ENCODE assay signal across 8 cellular contexts in genomic region chr5:9544056-9544455, GRCh38. TPM values are rescaled to one million over a fixed set of nuclear protein-coding genes. Genes with fewer than 3 reads are reported as not detected.
DNase-seq lines count a peak whose midpoint lies in the region; ATAC-seq lines count a peak whose summit lies in the region.

No MANE protein-coding gene starts in this region.

- peak; percentile 68 for DNase-seq in NCI-H510A treated with DMSO at 0.1 percent for 48 hours (lab: John Stamatoyannopoulos, UW)
- DNase-seq in NCI-H510A (lab: John Stamatoyannopoulos, UW): no peak
- no peak for DNase-seq in activated CD4-positive, alpha-beta memory T cell treated with anti-CD3 and anti-CD28 coated beads for 36 hours
- no peak for DNase-seq in immature natural killer cell
- DNase-seq in NCI-H226: no peak
- no peak for DNase-seq in dermis blood vessel endothelial cell

- H3K9ac ChIP-seq in stomach smooth muscle (ENCODE audit: low read length in 2 of 2): peak overlapping the region in 1 of 2 donors; percentile 38

- POLR2A ChIA-PET in activated CD4-positive, alpha-beta memory T cell treated with anti-CD3 and anti-CD28 coated beads for 36 hours (lab: Charles Lee): no interaction called here

- H3K4me1 Mint-ChIP-seq in activated CD4-positive, alpha-beta memory T cell treated with anti-CD3 and anti-CD28 coated beads for 36 hours (ENCODE audit: low read depth): peaks cover 7% of the 10 kb centered on the region
- H3K4me1 Mint-ChIP-seq in immature natural killer cell: peaks cover 9 to 13% of the 10 kb centered on the region in 2 donors

- no peaks in the 10 kb centered on the region for H3K9me3 ChIP-seq in stomach smooth muscle (ENCODE audit: control insufficient read depth in 2 of 2, low read length in 2 of 2)

- peak overlapping the region; percentile 71 for H3K4me3 Mint-ChIP-seq in activated CD4-positive, alpha-beta memory T cell treated with anti-CD3 and anti-CD28 coated beads for 36 hours
- peak overlapping the region; percentile 6 to 82 (median 61) for H3K4me3 Mint-ChIP-seq in immature natural killer cell

- intact Hi-C loops in activated CD4-positive, alpha-beta memory T cell treated with anti-CD3 and anti-CD28 coated beads for 36 hours (cut with micrococcal nuclease): loop anchor here (1.0 to 5.0 kb wide), 2 partner anchors 182 to 1617 kb away; no protein-coding TSS in a partner anchor

- H3K27me3 ChIP-seq in stomach smooth muscle (ENCODE audit: control insufficient read depth in 1 of 2, insufficient read depth in 2 of 2, low read length in 2 of 2): peaks cover 0 to 2% of the 10 kb centered on the region in 2 donors

- peak overlapping the region; percentile 77 to 78 for H3K4me3 ChIP-seq in stomach smooth muscle (ENCODE audit: low read length in 2 of 2)

- no peak overlapping the region for H3K27ac Mint-ChIP-seq in activated CD4-positive, alpha-beta memory T cell treated with anti-CD3 and anti-CD28 coated beads for 36 hours
- H3K27ac Mint-ChIP-seq in immature natural killer cell: no peak overlapping the region

- CTCF ChIA-PET in activated CD4-positive, alpha-beta memory T cell treated with anti-CD3 and anti-CD28 coated beads for 36 hours (lab: Charles Lee): interaction anchor here (0.7 to 2.6 kb wide), 5 partner anchors 15 to 185 kb away, joined by 3 to 11 read pairs (median 3); no protein-coding TSS in a partner anchor

- H3K36me3 ChIP-seq in stomach smooth muscle (ENCODE audit: control insufficient read depth in 2 of 2, insufficient read depth in 2 of 2, low read length in 2 of 2): no peaks in the 10 kb centered on the region

- H3K27me3 Mint-ChIP-seq in activated CD4-positive, alpha-beta memory T cell treated with anti-CD3 and anti-CD28 coated beads for 36 hours: peaks cover 13% of the 10 kb centered on the region
- peaks cover 2 to 13% (median 7%) of the 10 kb centered on the region in 3 donors for H3K27me3 Mint-ChIP-seq in immature natural killer cell (ENCODE audit: low read depth in 3 of 3)

- H3K9me3 Mint-ChIP-seq in activated CD4-positive, alpha-beta memory T cell treated with anti-CD3 and anti-CD28 coated beads for 36 hours: no peaks in the 10 kb centered on the region
- H3K9me3 Mint-ChIP-seq in immature natural killer cell: peaks cover 0 to 25% (median 1%) of the 10 kb centered on the region in 6 donors

- no peaks in the 10 kb centered on the region for H3K36me3 Mint-ChIP-seq in activated CD4-positive, alpha-beta memory T cell treated with anti-CD3 and anti-CD28 coated beads for 36 hours
- H3K36me3 Mint-ChIP-seq in immature natural killer cell: no peaks in the 10 kb centered on the region

- no peak for ATAC-seq in HG02610 (IDR thresholded peaks at IDR 0.05; ENCODE audit: unreplicated experiment)

- H3K27ac ChIP-seq in stomach smooth muscle (ENCODE audit: low read length): no peak overlapping the region

- peaks cover 28% of the 10 kb centered on the region for H3K4me1 ChIP-seq in stomach smooth muscle (ENCODE audit: control insufficient read depth, insufficient read depth, low read length)

RNA-seq across cellular contexts. Expression of gene SEMA5A, which starts 1.8 kb away (rescaled TPM):
- under 1 TPM; 0.48 to 0.52 TPM for total RNA-seq in activated CD4-positive, alpha-beta memory T cell treated with anti-CD3 and anti-CD28 coated beads for 36 hours
- under 1 TPM in 1 of 3 donors, not detected in 2; 0.02 TPM for polyA plus RNA-seq in immature natural killer cell
- 0.14 and 0.17 TPM in 2 replicates for total RNA-seq in dermis blood vessel endothelial cell
